Comparison of ENCODE assay signal across 31 cellular contexts in genomic region chr9:117451336-117451735, GRCh38.
"Had no signal": no experiment of that assay in that cellular context is flagged by ENCODE, and none has a peak within 500 bp of the region (broad histone marks: within the 10 kb centered on the region; RNA-seq: fewer than 3 reads in every experiment).

No MANE protein-coding gene starts in this region.

- H3K9me3 Mint-ChIP-seq: natural killer cell; nephron; neural progenitor cell; stimulated activated memory B cell treated with anti-CD40 and anti-IgM and Interleukin-4, amounts not matched to agents 10 μg/mL and 1 μg/mL and 100 μg/mL, for 72 hours; stimulated activated naive CD8-positive, alpha-beta T cell treated with anti-CD3 and anti-CD28 coated beads, Interleukin-15, amount 100 ng/mL, for 72 hours; type B pancreatic cell had no signal

- DNase-seq: natural killer cell; occipital lobe; ovary; posterior cingulate gyrus; psoas muscle; right cardiac atrium; right lobe of liver; sigmoid colon; spleen; stimulated activated CD4-positive, alpha-beta T cell treated with anti-CD3 and anti-CD28 coated beads, Interleukin-12 subunit alpha, Interleukin-12 subunit beta, amount 100 ng/mL, for 4 hours; stimulated activated CD4-positive, alpha-beta T cell treated with anti-CD3 and anti-CD28 coated beads, Interleukin-1b, Interleukin-23, amount 100 ng/mL, for 48 hours; stimulated activated CD4-positive, alpha-beta T cell treated with anti-CD3 and anti-CD28 coated beads, Interleukin-4, amount 100 ng/mL, for 1 hour; stimulated activated CD4-positive, alpha-beta T cell treated with anti-CD3 and anti-CD28 coated beads, Interleukin-4, amount 100 ng/mL, for 4 hours; stimulated activated CD8-positive, alpha-beta memory T cell treated with anti-CD3 and anti-CD28 coated beads, Interleukin-4, amount 100 ng/mL, for 48 hours; stimulated activated naive CD4-positive, alpha-beta T cell; stimulated activated naive CD8-positive, alpha-beta T cell treated with anti-CD3 and anti-CD28 coated beads, Interleukin-15, amount 100 ng/mL, for 72 hours; stimulated activated naive CD8-positive, alpha-beta T cell treated with anti-CD3 and anti-CD28 coated beads, Interleukin-15, Interleukin-2, amounts not matched to agents 100 U/mL and 50 U/mL, for 24 hours; substantia nigra; testis; tibial artery; transverse colon; upper lobe of right lung; uterus had no signal

- ATAC-seq: natural killer cell; psoas muscle; right cardiac atrium; right lobe of liver; stimulated activated memory B cell treated with anti-CD40 and anti-IgM and Interleukin-4, amounts not matched to agents 10 μg/mL and 1 μg/mL and 100 μg/mL, for 72 hours; stimulated activated naive CD8-positive, alpha-beta T cell treated with anti-CD3 and anti-CD28 coated beads, Interleukin-15, amount 100 ng/mL, for 72 hours; stimulated activated naive CD8-positive, alpha-beta T cell treated with anti-CD3 and anti-CD28 coated beads, Interleukin-15, Interleukin-2, amounts not matched to agents 100 U/mL and 50 U/mL, for 24 hours; upper lobe of right lung had no signal

- H3K27ac ChIP-seq: neural progenitor cell, ovary, parathyroid adenoma, psoas muscle, right lobe of liver, sigmoid colon, skin epidermis, spleen, suprapubic skin, testis, tibial artery, transverse colon, upper lobe of right lung, uterus had no signal

- H3K36me3 Mint-ChIP-seq: natural killer cell; neural progenitor cell; stimulated activated memory B cell treated with anti-CD40 and anti-IgM and Interleukin-4, amounts not matched to agents 10 μg/mL and 1 μg/mL and 100 μg/mL, for 72 hours; type B pancreatic cell had no signal

- H3K4me3 Mint-ChIP-seq: natural killer cell; nephron; neural progenitor cell; stimulated activated memory B cell treated with anti-CD40 and anti-IgM and Interleukin-4, amounts not matched to agents 10 μg/mL and 1 μg/mL and 100 μg/mL, for 72 hours; stimulated activated naive CD8-positive, alpha-beta T cell treated with anti-CD3 and anti-CD28 coated beads, Interleukin-15, amount 100 ng/mL, for 72 hours; type B pancreatic cell had no signal

- H3K27me3 Mint-ChIP-seq: stimulated activated memory B cell treated with anti-CD40 and anti-IgM and Interleukin-4, amounts not matched to agents 10 μg/mL and 1 μg/mL and 100 μg/mL, for 72 hours; stimulated activated naive CD8-positive, alpha-beta T cell treated with anti-CD3 and anti-CD28 coated beads, Interleukin-15, amount 100 ng/mL, for 72 hours had no signal

- H3K27ac Mint-ChIP-seq: natural killer cell; nephron; neural progenitor cell; progenitor cell of endocrine pancreas; stimulated activated memory B cell treated with anti-CD40 and anti-IgM and Interleukin-4, amounts not matched to agents 10 μg/mL and 1 μg/mL and 100 μg/mL, for 72 hours; stimulated activated naive CD8-positive, alpha-beta T cell treated with anti-CD3 and anti-CD28 coated beads, Interleukin-15, amount 100 ng/mL, for 72 hours; type B pancreatic cell had no signal

- H3K4me1 Mint-ChIP-seq: natural killer cell; nephron; neural progenitor cell; stimulated activated memory B cell treated with anti-CD40 and anti-IgM and Interleukin-4, amounts not matched to agents 10 μg/mL and 1 μg/mL and 100 μg/mL, for 72 hours; stimulated activated naive CD8-positive, alpha-beta T cell treated with anti-CD3 and anti-CD28 coated beads, Interleukin-15, amount 100 ng/mL, for 72 hours had no signal
